8 cellular contexts compared by ENCODE assay signal in the genomic region with DNA sequence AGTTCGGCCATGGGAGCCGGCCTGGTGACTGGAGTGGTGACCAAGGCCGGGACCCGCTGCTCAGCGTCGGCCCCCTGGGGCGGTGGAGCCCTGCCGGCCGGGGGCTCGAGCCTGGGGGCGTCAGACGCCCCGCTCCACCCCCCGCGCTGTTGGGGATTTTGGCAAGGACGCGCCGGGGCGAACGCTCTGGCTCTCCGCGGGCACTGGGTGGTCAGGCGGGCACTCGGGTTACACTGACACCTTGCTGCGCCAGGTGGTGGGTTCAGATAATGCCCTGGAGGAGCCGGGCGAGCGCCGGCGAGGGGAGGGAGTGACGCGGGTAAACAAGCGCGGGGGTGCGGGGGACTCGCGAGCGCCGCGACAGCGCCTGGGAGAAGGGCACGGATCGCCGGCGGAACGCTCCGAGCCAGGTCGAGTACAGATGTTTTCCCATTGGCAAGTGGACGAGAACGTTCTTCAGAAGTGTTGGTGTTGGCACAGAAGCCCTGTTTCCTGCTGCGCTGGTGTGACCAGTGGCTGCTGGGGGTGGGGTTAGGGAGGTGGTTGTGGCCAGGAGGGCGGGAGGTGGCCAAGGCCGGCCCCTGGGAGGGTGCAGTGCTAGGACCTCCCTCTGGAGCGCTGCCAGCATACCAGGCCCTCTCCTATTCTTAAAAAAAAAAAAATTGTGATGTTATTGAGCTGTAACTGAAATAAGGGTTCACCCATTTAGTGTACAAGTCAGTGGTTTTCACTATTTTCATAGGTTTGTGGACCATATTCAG. TPM values are rescaled to one million over a fixed set of nuclear protein-coding genes. Genes with fewer than 3 reads are reported as not detected.
A peak's percentile ranks its signal among the peaks of the same experiment; 100 is the strongest.
DNase-seq lines count a peak whose midpoint lies in the region; ATAC-seq and TF ChIP-seq lines count a peak whose summit lies in the region.

No MANE protein-coding gene starts in this region.

- H3K4me3 Mint-ChIP-seq in Caco-2 (ENCODE audit: unreplicated experiment) = peak overlapping the region; percentile 88
- H3K4me3 Mint-ChIP-seq in activated T-cell treated with anti-CD3 and anti-CD28 coated beads, Interleukin-2, amount 50 U/mL, for 4 hours = peak overlapping the region; percentile 92

- POLR2A ChIA-PET in Caco-2 (lab: Charles Lee) = interaction anchor here (0.6 to 1.0 kb wide), 2 partner anchors 10 to 72 kb away, joined by 4 to 7 read pairs; no protein-coding TSS in a partner anchor

- no TSS peak for BruUV-seq in Caco-2 (replicated peaks; lab: Mats Ljungman, UMichigan)

- no peak for TF ChIP-seq CTCF in Caco-2 (IDR thresholded peaks at IDR 0.05; ENCODE audit: insufficient read depth in 1 of 2, low read depth in 1 of 2, low read length in 1 of 2, severe bottlenecking in 1 of 2, unreplicated experiment in 1 of 2)

- H3K36me3 Mint-ChIP-seq in Caco-2 (ENCODE audit: insufficient read depth, unreplicated experiment) = peaks cover 89% of the 10 kb centered on the region
- peaks cover 19% of the 10 kb centered on the region for H3K36me3 Mint-ChIP-seq in activated T-cell treated with anti-CD3 and anti-CD28 coated beads, Interleukin-2, amount 50 U/mL, for 4 hours (ENCODE audit: insufficient read depth)

- intact Hi-C loops in Caco-2 (cut with micrococcal nuclease; ENCODE audit: unreplicated experiment) = loop anchor here (2.0 kb wide), 1 partner anchor 59 kb away; no protein-coding TSS in a partner anchor

- H3K9ac ChIP-seq in muscle layer of colon (ENCODE audit: low read length) = peak overlapping the region; percentile 86

- peaks cover 14% of the 10 kb centered on the region for H3K36me3 ChIP-seq in Caco-2 (ENCODE audit: control insufficient read depth, insufficient read depth, low read length)
- H3K36me3 ChIP-seq in muscle layer of colon (ENCODE audit: insufficient read depth, low read length) = peaks cover 45% of the 10 kb centered on the region

- ATAC-seq in GM19468 (IDR thresholded peaks at IDR 0.05; ENCODE audit: extremely low read depth, unreplicated experiment) = peak; percentile 43
- peak; percentile 71 to 76 for ATAC-seq in activated T-cell treated with anti-CD3 and anti-CD28 coated beads, Interleukin-2, amount 50 U/mL, for 4 hours
- peak; percentile 78 for ATAC-seq in esophagus mucosa

- H3K27me3 ChIP-seq in Caco-2 (replicated peaks; ENCODE audit: control insufficient read depth, insufficient read depth, low read length) (no peaks in the 10 kb centered on the region), muscle layer of colon (ENCODE audit: control insufficient read depth in 1 of 2, insufficient read depth in 2 of 2, low read length in 2 of 2) (no peaks in the 10 kb centered on the region)

- H3K27ac ChIP-seq in muscle layer of colon (ENCODE audit: low read depth, low read length) = peak overlapping the region; percentile 100

- peak overlapping the region; percentile 97 for H3K4me3 ChIP-seq in Caco-2 (ENCODE audit: low read depth, low read length)
- peak overlapping the region; percentile 76 to 98 for H3K4me3 ChIP-seq in muscle layer of colon (ENCODE audit: low read depth in 1 of 2, low read length in 2 of 2)

- H3K9me3 Mint-ChIP-seq in Caco-2 (ENCODE audit: unreplicated experiment) = no peaks in the 10 kb centered on the region
- H3K9me3 Mint-ChIP-seq in activated T-cell treated with anti-CD3 and anti-CD28 coated beads, Interleukin-2, amount 50 U/mL, for 4 hours = no peaks in the 10 kb centered on the region

- H3K4me1 ChIP-seq in Caco-2 = peaks cover 59% of the 10 kb centered on the region
- H3K4me1 ChIP-seq in muscle layer of colon (ENCODE audit: insufficient read depth, low read length) = peaks cover 63% of the 10 kb centered on the region

- H3K9me3 ChIP-seq in Caco-2 (no peaks in the 10 kb centered on the region), muscle layer of colon (ENCODE audit: low read length) (no peaks in the 10 kb centered on the region)

- H3K27ac Mint-ChIP-seq in Caco-2 (ENCODE audit: unreplicated experiment) = peak overlapping the region; percentile 89

- H3K27me3 Mint-ChIP-seq in Caco-2 (ENCODE audit: insufficient read depth, unreplicated experiment) = no peaks in the 10 kb centered on the region
- no peaks in the 10 kb centered on the region for H3K27me3 Mint-ChIP-seq in activated T-cell treated with anti-CD3 and anti-CD28 coated beads, Interleukin-2, amount 50 U/mL, for 4 hours (ENCODE audit: low read depth)

- CTCF ChIA-PET in Caco-2 (lab: Charles Lee) = no interaction called here

- DNase-seq in Caco-2 = peak; percentile 90
- DNase-seq in HT-29 (ENCODE audit: low spot score) = peak; percentile 93
- peak; percentile 93 for DNase-seq in OCI-M1 (lab: John Stamatoyannopoulos, UW)
- DNase-seq in activated T-cell treated with anti-CD3 and anti-CD28 coated beads, Interleukin-2, amount 50 U/mL, for 4 hours = peak; percentile 74
- peak; percentile 65 to 71 for DNase-seq in stimulated activated CD8-positive, alpha-beta memory T cell treated with anti-CD3 and anti-CD28 coated beads, Interleukin-7, amount 100 ng/mL, for 1 hour (ENCODE audit: low read depth in 2 of 2)

- peaks cover 37% of the 10 kb centered on the region for H3K4me1 Mint-ChIP-seq in Caco-2 (ENCODE audit: low read depth, unreplicated experiment)
- peaks cover 49% of the 10 kb centered on the region for H3K4me1 Mint-ChIP-seq in activated T-cell treated with anti-CD3 and anti-CD28 coated beads, Interleukin-2, amount 50 U/mL, for 4 hours (ENCODE audit: low read depth)

RNA-seq across cellular contexts. Expression of a gene that starts 0.8 kb away (rescaled TPM):
- 250 and 259 TPM in 2 replicates for total RNA-seq in Caco-2 (2022)
- total RNA-seq in HT-29 (2014; rRNA removed; shearing (Covaris generic)) = 1,334 and 1,661 TPM in 2 replicates
- total RNA-seq in activated T-cell treated with anti-CD3 and anti-CD28 coated beads, Interleukin-2, amount 50 U/mL, for 4 hours = 100 to 1,000 TPM; 109 to 141 (median 111) TPM
- 126 TPM for total RNA-seq in esophagus mucosa

RNA-seq across cellular contexts. Expression of a gene that starts 14.8 kb away (rescaled TPM):
- total RNA-seq in Caco-2 (2022) (215 and 217 TPM in 2 replicates), esophagus mucosa (72.1 TPM)
- total RNA-seq in HT-29 (2014; rRNA removed; shearing (Covaris generic)) = 576 and 633 TPM in 2 replicates
- total RNA-seq in activated T-cell treated with anti-CD3 and anti-CD28 coated beads, Interleukin-2, amount 50 U/mL, for 4 hours = 10 to 100 TPM; 43.6 to 63.7 (median 54.5) TPM

RNA-seq across cellular contexts. Expression of a gene that starts 27.7 kb away (rescaled TPM):
- total RNA-seq in Caco-2 (2022) = 2.3 and 2.4 TPM in 2 replicates
- not detected in 2 replicates for total RNA-seq in HT-29 (2014; rRNA removed; shearing (Covaris generic))
- 1 to 10 TPM in 1 of 3 donors, under 1 TPM in 2; 0.37 to 2.3 (median 0.61) TPM for total RNA-seq in activated T-cell treated with anti-CD3 and anti-CD28 coated beads, Interleukin-2, amount 50 U/mL, for 4 hours
- total RNA-seq in esophagus mucosa = 5.1 TPM

RNA-seq across cellular contexts. Expression of a gene that starts 37.1 kb away (rescaled TPM):
- total RNA-seq in Caco-2 (2022) (37.8 and 43.0 TPM in 2 replicates), esophagus mucosa (8.3 TPM)
- total RNA-seq in HT-29 (2014; rRNA removed; shearing (Covaris generic)) = 21.1 and 24.7 TPM in 2 replicates
- 10 to 100 TPM; 14.9 to 16.1 (median 16.0) TPM for total RNA-seq in activated T-cell treated with anti-CD3 and anti-CD28 coated beads, Interleukin-2, amount 50 U/mL, for 4 hours

Comparison
In these comparisons a context has a peak if more than half of its experiments do, and no peak if none do; other contexts are left out.
1. Peak in every context shown above with its lines: DNase-seq, ATAC-seq, H3K4me3 ChIP-seq and H3K27ac ChIP-seq.